ENCODE assay signal across 27 cellular contexts in genomic region chr1:93488222-93488621, GRCh38.
"Had no signal": no experiment of that assay in that cellular context is flagged by ENCODE, and none has a peak within 500 bp of the region (broad histone marks: within the 10 kb centered on the region; RNA-seq: fewer than 3 reads in every experiment).

No MANE protein-coding gene starts in this region.

- H3K27ac Mint-ChIP-seq: activated CD4-positive, alpha-beta T cell treated with anti-CD3 and anti-CD28 coated beads for 36 hours; activated CD4-positive, alpha-beta T cell treated with anti-CD3 and anti-CD28 coated beads, Interleukin-2, amount 10 ng/mL, durations not matched to agents 7 days and 5 days; activated CD8-positive, alpha-beta T cell treated with anti-CD3 and anti-CD28 coated beads, Interleukin-2, amount 10 ng/mL, durations not matched to agents 7 days and 5 days; activated naive CD4-positive, alpha-beta T cell treated with anti-CD3 and anti-CD28 coated beads, Interleukin-2, amount 50 U/mL, for 72 hours; activated T-cell treated with anti-CD3 and anti-CD28 coated beads, Interleukin-2, amount 50 U/mL, for 24 hours; activated T-helper 2 cell treated with anti-CD3 and anti-CD28 coated beads, Interferon-gamma antibody, Interleukin-2, Interleukin-4, amounts not matched to agents 10 μg/mL and 5 μg/mL and 100 μg/mL, durations not matched to agents 14 hours and 24 hours and 36 hours; T-helper 1 cell treated with Interleukin-12 subunit alpha and Interleukin-12 subunit beta and Interleukin-4 antibody, amounts not matched to agents 30 μg/mL and 1 μg/mL, for 36 hours; T-helper 2 cell treated with Interferon-gamma antibody and Interleukin-4, amounts not matched to agents 5 μg/mL and 100 μg/mL, for 36 hours had no signal

- H3K9me3 ChIP-seq: ascending aorta, Peyer's patch, SJSA1, SK-N-SH had no signal

- H3K4me3 ChIP-seq: ascending aorta, Peyer's patch, SJSA1 had no signal

- H3K36me3 ChIP-seq: ascending aorta, Peyer's patch, SJSA1 had no signal

- H3K4me1 Mint-ChIP-seq: activated CD4-positive, alpha-beta T cell treated with anti-CD3 and anti-CD28 coated beads, Interleukin-2, amount 10 ng/mL, durations not matched to agents 7 days and 5 days had no signal

- H3K27me3 ChIP-seq: ascending aorta, Peyer's patch, SJSA1 had no signal

- H3K4me3 Mint-ChIP-seq: activated CD4-positive, alpha-beta T cell treated with anti-CD3 and anti-CD28 coated beads for 36 hours; activated CD4-positive, alpha-beta T cell treated with anti-CD3 and anti-CD28 coated beads, Interleukin-2, amount 10 ng/mL, durations not matched to agents 7 days and 5 days; activated CD8-positive, alpha-beta T cell treated with anti-CD3 and anti-CD28 coated beads, Interleukin-2, amount 10 ng/mL, durations not matched to agents 7 days and 5 days; activated T-cell treated with anti-CD3 and anti-CD28 coated beads, Interleukin-2, amount 50 U/mL, for 24 hours; T-helper 1 cell treated with Interleukin-12 subunit alpha and Interleukin-12 subunit beta and Interleukin-4 antibody, amounts not matched to agents 30 μg/mL and 1 μg/mL, for 36 hours; T-helper 2 cell treated with Interferon-gamma antibody and Interleukin-4, amounts not matched to agents 5 μg/mL and 100 μg/mL, for 36 hours; WTC11 had no signal

- H3K4me1 ChIP-seq: SJSA1 had no signal

- H3K4me2 ChIP-seq: SK-N-SH had no signal

- DNase-seq: activated CD4-positive, alpha-beta T cell treated with anti-CD3 and anti-CD28 coated beads for 36 hours; activated CD4-positive, alpha-beta T cell treated with anti-CD3 and anti-CD28 coated beads, Interleukin-2, amount 10 ng/mL, durations not matched to agents 7 days and 5 days; activated CD4-positive, alpha-beta T cell treated with anti-CD3 and anti-CD28 coated beads, Interleukin-2, amount 50 U/mL, for 48 hours; activated CD8-positive, alpha-beta T cell treated with anti-CD3 and anti-CD28 coated beads, Interleukin-2, amount 10 ng/mL, durations not matched to agents 7 days and 5 days; activated gamma-delta T cell; activated naive CD4-positive, alpha-beta T cell treated with Interleukin-2 at 50 U/mL for 16 hours; activated T-cell treated with anti-CD3 and anti-CD28 coated beads, Interleukin-2, amount 50 U/mL, for 24 hours; NCI-H1092; NCI-H1436 treated with DMSO at 0.1 percent for 48 hours; NCI-H1694 treated with DMSO at 0.1 percent for 48 hours; NCI-H2029; NCI-H345; NCI-H524 treated with DMSO at 0.1 percent for 48 hours; PC-3; Peyer's patch; RPMI8226; SHP77 treated with DMSO at 0.1 percent for 48 hours; SK-N-SH had no signal

- H3K27me3 Mint-ChIP-seq: activated CD4-positive, alpha-beta T cell treated with anti-CD3 and anti-CD28 coated beads for 36 hours had no signal

- H3K9me2 ChIP-seq: SK-N-SH had no signal

- H3K9me3 Mint-ChIP-seq: activated CD4-positive, alpha-beta T cell treated with anti-CD3 and anti-CD28 coated beads, Interleukin-2, amount 10 ng/mL, durations not matched to agents 7 days and 5 days; activated naive CD4-positive, alpha-beta T cell treated with anti-CD3 and anti-CD28 coated beads, Interleukin-2, amount 50 U/mL, for 72 hours; activated T-cell treated with anti-CD3 and anti-CD28 coated beads, Interleukin-2, amount 50 U/mL, for 24 hours; activated T-helper 2 cell treated with anti-CD3 and anti-CD28 coated beads, Interferon-gamma antibody, Interleukin-2, Interleukin-4, amounts not matched to agents 10 μg/mL and 5 μg/mL and 100 μg/mL, durations not matched to agents 14 hours and 24 hours and 36 hours; T-helper 1 cell treated with Interleukin-12 subunit alpha and Interleukin-12 subunit beta and Interleukin-4 antibody, amounts not matched to agents 30 μg/mL and 1 μg/mL, for 36 hours; T-helper 2 cell treated with Interferon-gamma antibody and Interleukin-4, amounts not matched to agents 5 μg/mL and 100 μg/mL, for 36 hours; WTC11 had no signal

- FAIRE-seq: TTC549 had no signal

- H3K36me3 Mint-ChIP-seq: activated naive CD4-positive, alpha-beta T cell treated with anti-CD3 and anti-CD28 coated beads, Interleukin-2, amount 50 U/mL, for 72 hours; WTC11 had no signal

- ATAC-seq: activated CD4-positive, alpha-beta T cell treated with anti-CD3 and anti-CD28 coated beads for 36 hours; activated CD4-positive, CD25-positive, alpha-beta regulatory T cell treated with anti-CD3 and anti-CD28 coated beads, Interleukin-2, amount 50 U/mL, for 24 hours; activated CD8-positive, alpha-beta T cell treated with anti-CD3 and anti-CD28 coated beads, Interleukin-2, amount 10 ng/mL, durations not matched to agents 7 days and 5 days; activated naive CD4-positive, alpha-beta T cell treated with anti-CD3 and anti-CD28 coated beads, Interleukin-2, amount 50 U/mL, for 72 hours; PC-3; WTC11 had no signal

- H3K9ac ChIP-seq: SK-N-SH had no signal

- H3K27ac ChIP-seq: ascending aorta, Peyer's patch, SJSA1 had no signal
